Comparison of ENCODE assay signal across 8 cellular contexts in genomic region chr5:180895330-180895729, GRCh38. TPM values are rescaled to one million over a fixed set of nuclear protein-coding genes. Genes with fewer than 3 reads are reported as not detected.
"Had no signal": no experiment of that assay in that cellular context is flagged by ENCODE, and none has a peak within 500 bp of the region (broad histone marks: within the 10 kb centered on the region; RNA-seq: fewer than 3 reads in every experiment).

No MANE protein-coding gene starts in this region.

RNA-seq across cellular contexts. Expression of gene BTNL8, which starts 3.6 kb away (rescaled TPM):
- total RNA-seq: OCI-LY7, PC-3, PC-9, Right ventricle myocardium superior, SJCRH30, SJSA1, T-cell had no signal
- polyA plus RNA-seq: SK-N-SH had no signal
